1 cellular context compared by ENCODE assay signal in the genomic region with DNA sequence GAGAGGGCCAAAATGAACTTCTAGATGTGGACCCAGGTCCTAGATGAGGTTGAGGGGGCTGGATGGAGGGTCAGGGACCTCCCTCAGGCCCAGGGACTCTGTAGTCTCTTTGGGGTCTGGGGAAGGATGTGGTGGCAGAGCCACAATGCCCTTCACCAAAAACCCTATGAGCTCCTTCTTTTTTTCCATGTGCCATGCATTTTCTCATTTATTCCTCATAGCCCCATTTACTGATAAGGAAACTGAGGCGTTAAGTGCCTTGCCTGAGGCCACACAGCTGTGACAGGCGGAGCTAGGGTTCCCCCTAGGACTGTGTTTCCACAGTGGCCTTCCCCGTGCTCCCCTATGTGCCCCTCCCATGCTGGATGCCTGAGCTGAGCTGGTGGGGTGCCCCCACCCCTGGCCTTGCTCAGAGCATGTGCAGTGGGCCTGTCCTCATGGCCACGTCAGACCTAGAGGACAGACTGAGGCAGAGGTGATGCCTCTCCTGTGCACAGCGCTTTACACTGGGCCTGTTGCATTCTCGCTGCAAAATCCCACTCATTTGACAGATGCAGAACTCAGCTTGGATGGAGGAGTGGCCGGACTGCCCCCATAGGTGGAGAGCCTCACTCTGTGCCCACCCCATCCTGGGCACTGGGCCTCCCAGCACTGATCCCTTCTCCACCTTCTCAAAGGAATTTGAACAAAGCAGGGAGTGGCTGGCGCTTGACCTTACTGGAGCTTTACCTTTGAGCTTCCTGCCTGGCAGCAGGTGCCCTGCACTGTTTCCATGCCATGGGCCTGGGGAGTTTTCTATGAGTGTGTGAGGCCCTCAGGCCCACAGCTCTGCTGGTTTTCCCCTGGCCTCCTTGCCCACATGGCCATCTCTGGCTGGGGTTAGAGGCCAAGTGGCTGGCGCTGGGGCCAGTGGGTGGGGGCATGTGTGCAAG.
TF ChIP-seq lines count a peak whose summit lies in the region.

No MANE protein-coding gene starts in this region.

TF ChIP-seq in HepG2, 621 proteins besides CTCF, POLR2A, EP300 and RAD21 (continued from another document and continues in another):
- TF ChIP-seq CERS6 (CRISPR knock-in tag; IDR thresholded peaks at IDR 0.05) (no peak), ZFP90 (CRISPR knock-in tag; IDR thresholded peaks at IDR 0.05; ENCODE audit: borderline replicate concordance) (0 out of 2 replicates have a peak, but pooled peaks have one; percentile 6), SP2 (CRISPR knock-in tag; IDR thresholded peaks at IDR 0.05) (no peak), KAT7 (CRISPR knock-in tag; IDR thresholded peaks at IDR 0.05; ENCODE audit: borderline replicate concordance) (no peak), CHCHD3 (CRISPR knock-in tag; IDR thresholded peaks at IDR 0.05) (no peak), ZNF816 (CRISPR knock-in tag; IDR thresholded peaks at IDR 0.05; ENCODE audit: borderline replicate concordance) (no peak), ZNF121 (CRISPR knock-in tag; IDR thresholded peaks at IDR 0.05) (no peak), FLYWCH1 (CRISPR knock-in tag; IDR thresholded peaks at IDR 0.05) (no peak), KLF16 (CRISPR knock-in tag; IDR thresholded peaks at IDR 0.05) (no peak; a peak in 1 of 4 replicates), ZNF17 (CRISPR knock-in tag; IDR thresholded peaks at IDR 0.05) (no peak), ZBTB38 (CRISPR knock-in tag; IDR thresholded peaks at IDR 0.05) (no peak), GPN1 (CRISPR knock-in tag; IDR thresholded peaks at IDR 0.05; ENCODE audit: borderline replicate concordance) (no peak), HCFC1 (IDR thresholded peaks at IDR 0.05; ENCODE audit: low read depth, low read length) (no peak), RORA (CRISPR knock-in tag; IDR thresholded peaks at IDR 0.05) (no peak), ZNF574 (CRISPR knock-in tag; IDR thresholded peaks at IDR 0.05) (no peak), ZNF75D (CRISPR knock-in tag; IDR thresholded peaks at IDR 0.05; ENCODE audit: borderline replicate concordance) (no peak), REST (IDR thresholded peaks at IDR 0.05; ENCODE audit: borderline replicate concordance in 1 of 2, low read depth in 1 of 2, low read length in 2 of 2) (0 out of 4 replicates have a peak, but pooled peaks of 1 of the 2 experiments have one; percentile 2), ZKSCAN8 (CRISPR knock-in tag; IDR thresholded peaks at IDR 0.05; ENCODE audit: borderline replicate concordance) (no peak), ADNP (CRISPR knock-in tag; IDR thresholded peaks at IDR 0.05) (no peak), MTA3 (CRISPR knock-in tag; IDR thresholded peaks at IDR 0.05) (no peak)
- TF ChIP-seq, protein P1, sequence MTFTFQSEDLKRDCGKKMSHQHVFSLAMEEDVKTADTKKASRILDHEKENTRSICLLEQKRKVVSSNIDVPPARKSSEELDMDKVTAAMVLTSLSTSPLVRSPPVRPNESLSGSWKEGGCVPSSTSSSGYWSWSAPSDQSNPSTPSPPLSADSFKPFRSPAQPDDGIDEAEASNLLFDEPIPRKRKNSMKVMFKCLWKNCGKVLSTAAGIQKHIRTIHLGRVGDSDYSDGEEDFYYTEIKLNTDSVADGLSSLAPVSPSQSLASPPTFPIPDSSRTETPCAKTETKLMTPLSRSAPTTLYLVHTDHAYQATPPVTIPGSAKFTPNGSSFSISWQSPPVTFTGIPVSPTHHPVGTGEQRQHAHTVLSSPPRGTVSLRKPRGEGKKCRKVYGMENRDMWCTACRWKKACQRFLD (CRISPR knock-in tag; IDR thresholded peaks at IDR 0.05; ENCODE audit: borderline replicate concordance), result 0 out of 2 replicates have a peak, but pooled peaks have one; percentile 55
- TF ChIP-seq, protein P2, sequence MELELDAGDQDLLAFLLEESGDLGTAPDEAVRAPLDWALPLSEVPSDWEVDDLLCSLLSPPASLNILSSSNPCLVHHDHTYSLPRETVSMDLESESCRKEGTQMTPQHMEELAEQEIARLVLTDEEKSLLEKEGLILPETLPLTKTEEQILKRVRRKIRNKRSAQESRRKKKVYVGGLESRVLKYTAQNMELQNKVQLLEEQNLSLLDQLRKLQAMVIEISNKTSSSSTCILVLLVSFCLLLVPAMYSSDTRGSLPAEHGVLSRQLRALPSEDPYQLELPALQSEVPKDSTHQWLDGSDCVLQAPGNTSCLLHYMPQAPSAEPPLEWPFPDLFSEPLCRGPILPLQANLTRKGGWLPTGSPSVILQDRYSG (CRISPR knock-in tag; IDR thresholded peaks at IDR 0.05), result no peak
- TF ChIP-seq, protein P3, sequence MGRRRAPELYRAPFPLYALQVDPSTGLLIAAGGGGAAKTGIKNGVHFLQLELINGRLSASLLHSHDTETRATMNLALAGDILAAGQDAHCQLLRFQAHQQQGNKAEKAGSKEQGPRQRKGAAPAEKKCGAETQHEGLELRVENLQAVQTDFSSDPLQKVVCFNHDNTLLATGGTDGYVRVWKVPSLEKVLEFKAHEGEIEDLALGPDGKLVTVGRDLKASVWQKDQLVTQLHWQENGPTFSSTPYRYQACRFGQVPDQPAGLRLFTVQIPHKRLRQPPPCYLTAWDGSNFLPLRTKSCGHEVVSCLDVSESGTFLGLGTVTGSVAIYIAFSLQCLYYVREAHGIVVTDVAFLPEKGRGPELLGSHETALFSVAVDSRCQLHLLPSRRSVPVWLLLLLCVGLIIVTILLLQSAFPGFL (CRISPR knock-in tag; IDR thresholded peaks at IDR 0.05), result no peak
- TF ChIP-seq, protein P4, sequence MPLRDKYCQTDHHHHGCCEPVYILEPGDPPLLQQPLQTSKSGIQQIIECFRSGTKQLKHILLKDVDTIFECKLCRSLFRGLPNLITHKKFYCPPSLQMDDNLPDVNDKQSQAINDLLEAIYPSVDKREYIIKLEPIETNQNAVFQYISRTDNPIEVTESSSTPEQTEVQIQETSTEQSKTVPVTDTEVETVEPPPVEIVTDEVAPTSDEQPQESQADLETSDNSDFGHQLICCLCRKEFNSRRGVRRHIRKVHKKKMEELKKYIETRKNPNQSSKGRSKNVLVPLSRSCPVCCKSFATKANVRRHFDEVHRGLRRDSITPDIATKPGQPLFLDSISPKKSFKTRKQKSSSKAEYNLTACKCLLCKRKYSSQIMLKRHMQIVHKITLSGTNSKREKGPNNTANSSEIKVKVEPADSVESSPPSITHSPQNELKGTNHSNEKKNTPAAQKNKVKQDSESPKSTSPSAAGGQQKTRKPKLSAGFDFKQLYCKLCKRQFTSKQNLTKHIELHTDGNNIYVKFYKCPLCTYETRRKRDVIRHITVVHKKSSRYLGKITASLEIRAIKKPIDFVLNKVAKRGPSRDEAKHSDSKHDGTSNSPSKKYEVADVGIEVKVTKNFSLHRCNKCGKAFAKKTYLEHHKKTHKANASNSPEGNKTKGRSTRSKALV (CRISPR knock-in tag; IDR thresholded peaks at IDR 0.05), result 0 out of 2 replicates have a peak, but pooled peaks have one; percentile 60
- TF ChIP-seq, protein P5, sequence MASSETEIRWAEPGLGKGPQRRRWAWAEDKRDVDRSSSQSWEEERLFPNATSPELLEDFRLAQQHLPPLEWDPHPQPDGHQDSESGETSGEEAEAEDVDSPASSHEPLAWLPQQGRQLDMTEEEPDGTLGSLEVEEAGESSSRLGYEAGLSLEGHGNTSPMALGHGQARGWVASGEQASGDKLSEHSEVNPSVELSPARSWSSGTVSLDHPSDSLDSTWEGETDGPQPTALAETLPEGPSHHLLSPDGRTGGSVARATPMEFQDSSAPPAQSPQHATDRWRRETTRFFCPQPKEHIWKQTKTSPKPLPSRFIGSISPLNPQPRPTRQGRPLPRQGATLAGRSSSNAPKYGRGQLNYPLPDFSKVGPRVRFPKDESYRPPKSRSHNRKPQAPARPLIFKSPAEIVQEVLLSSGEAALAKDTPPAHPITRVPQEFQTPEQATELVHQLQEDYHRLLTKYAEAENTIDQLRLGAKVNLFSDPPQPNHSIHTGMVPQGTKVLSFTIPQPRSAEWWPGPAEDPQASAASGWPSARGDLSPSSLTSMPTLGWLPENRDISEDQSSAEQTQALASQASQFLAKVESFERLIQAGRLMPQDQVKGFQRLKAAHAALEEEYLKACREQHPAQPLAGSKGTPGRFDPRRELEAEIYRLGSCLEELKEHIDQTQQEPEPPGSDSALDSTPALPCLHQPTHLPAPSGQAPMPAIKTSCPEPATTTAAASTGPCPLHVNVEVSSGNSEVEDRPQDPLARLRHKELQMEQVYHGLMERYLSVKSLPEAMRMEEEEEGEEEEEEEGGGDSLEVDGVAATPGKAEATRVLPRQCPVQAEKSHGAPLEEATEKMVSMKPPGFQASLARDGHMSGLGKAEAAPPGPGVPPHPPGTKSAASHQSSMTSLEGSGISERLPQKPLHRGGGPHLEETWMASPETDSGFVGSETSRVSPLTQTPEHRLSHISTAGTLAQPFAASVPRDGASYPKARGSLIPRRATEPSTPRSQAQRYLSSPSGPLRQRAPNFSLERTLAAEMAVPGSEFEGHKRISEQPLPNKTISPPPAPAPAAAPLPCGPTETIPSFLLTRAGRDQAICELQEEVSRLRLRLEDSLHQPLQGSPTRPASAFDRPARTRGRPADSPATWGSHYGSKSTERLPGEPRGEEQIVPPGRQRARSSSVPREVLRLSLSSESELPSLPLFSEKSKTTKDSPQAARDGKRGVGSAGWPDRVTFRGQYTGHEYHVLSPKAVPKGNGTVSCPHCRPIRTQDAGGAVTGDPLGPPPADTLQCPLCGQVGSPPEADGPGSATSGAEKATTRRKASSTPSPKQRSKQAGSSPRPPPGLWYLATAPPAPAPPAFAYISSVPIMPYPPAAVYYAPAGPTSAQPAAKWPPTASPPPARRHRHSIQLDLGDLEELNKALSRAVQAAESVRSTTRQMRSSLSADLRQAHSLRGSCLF (CRISPR knock-in tag; IDR thresholded peaks at IDR 0.05; ENCODE audit: borderline replicate concordance), result no peak
- TF ChIP-seq, protein P6, sequence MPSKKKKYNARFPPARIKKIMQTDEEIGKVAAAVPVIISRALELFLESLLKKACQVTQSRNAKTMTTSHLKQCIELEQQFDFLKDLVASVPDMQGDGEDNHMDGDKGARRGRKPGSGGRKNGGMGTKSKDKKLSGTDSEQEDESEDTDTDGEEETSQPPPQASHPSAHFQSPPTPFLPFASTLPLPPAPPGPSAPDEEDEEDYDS (CRISPR knock-in tag; IDR thresholded peaks at IDR 0.05), result no peak
